ENCODE assay signal across 13 cellular contexts in the genomic region with DNA sequence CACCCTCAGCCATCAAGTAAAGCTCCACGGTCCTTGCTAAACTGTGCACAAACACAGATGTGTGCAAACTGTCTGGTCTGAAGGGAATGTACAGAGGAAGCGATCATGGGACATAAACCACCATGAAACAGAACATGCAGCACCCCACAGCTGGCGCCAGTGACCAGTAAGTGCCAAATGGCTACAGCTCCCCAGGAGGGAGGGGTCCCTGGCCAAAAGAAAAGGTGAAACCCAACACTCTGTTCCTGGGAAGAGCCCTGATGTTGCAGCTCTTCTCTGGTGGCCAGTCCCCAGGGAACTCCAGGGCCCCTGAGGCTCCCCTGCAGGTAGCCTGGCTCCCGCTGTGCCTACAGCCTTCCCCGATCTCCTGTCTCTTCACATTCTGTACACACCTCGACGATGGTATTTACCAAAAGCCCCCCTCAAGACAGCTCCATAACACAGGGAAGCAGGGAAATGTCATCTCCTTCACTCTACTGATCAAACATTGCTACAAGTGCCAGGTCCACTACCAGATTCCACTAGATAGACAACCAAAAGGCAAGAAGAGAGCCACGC. TPM values are rescaled to one million over a fixed set of nuclear protein-coding genes. Genes with fewer than 3 reads are reported as not detected.
DNase-seq lines count a peak whose midpoint lies in the region; ATAC-seq and TF ChIP-seq lines count a peak whose summit lies in the region.
"Had no signal": no experiment of that assay in that cellular context is flagged by ENCODE, and none has a peak within 500 bp of the region (broad histone marks: within the 10 kb centered on the region; RNA-seq: fewer than 3 reads in every experiment).

No MANE protein-coding gene starts in this region.

- intact Hi-C loops in CD14-positive monocyte (cut with micrococcal nuclease), result no loop called here

- H3K4me1 Mint-ChIP-seq in CD14-positive monocyte (peaks cover 37% of the 10 kb centered on the region), neural crest cell (peaks cover 33% of the 10 kb centered on the region)

- TF ChIP-seq CTCF in CD14-positive monocyte (IDR thresholded peaks at IDR 0.05) (no peak), GM10266 (IDR thresholded peaks at IDR 0.05; ENCODE audit: control insufficient read depth, insufficient read depth, low read depth, missing control alignments) (no peak), coronary artery (IDR thresholded peaks at IDR 0.05) (no peak), neural crest cell (conservative IDR thresholded peaks at IDR 0.05) (no peak)

- H3K36me3 Mint-ChIP-seq in CD14-positive monocyte, result peaks cover 0 to 5% of the 10 kb centered on the region in 2 donors
- H3K36me3 Mint-ChIP-seq in neural crest cell (ENCODE audit: low read depth), result no peaks in the 10 kb centered on the region

- no peaks in the 10 kb centered on the region for H3K27me3 Mint-ChIP-seq in CD14-positive monocyte (ENCODE audit: low read depth in 3 of 3)
- no peaks in the 10 kb centered on the region for H3K27me3 Mint-ChIP-seq in neural crest cell (ENCODE audit: low read depth)
- H3K27me3 Mint-ChIP-seq: dendritic cell treated with granulocyte-macrophage colony-stimulating factor and Interleukin-4, amounts not matched to agents 40 ng/mL and 50 ng/mL, for 4 days had no signal

- H3K4me3 Mint-ChIP-seq in CD14-positive monocyte, result no peak overlapping the region
- H3K4me3 Mint-ChIP-seq in neural crest cell, result peak overlapping the region; percentile 92
- H3K4me3 Mint-ChIP-seq: dendritic cell treated with granulocyte-macrophage colony-stimulating factor and Interleukin-4, amounts not matched to agents 40 ng/mL and 50 ng/mL, for 4 days had no signal

- no peaks in the 10 kb centered on the region for H3K9me3 Mint-ChIP-seq in CD14-positive monocyte
- no peaks in the 10 kb centered on the region for H3K9me3 Mint-ChIP-seq in neural crest cell
- H3K9me3 Mint-ChIP-seq: dendritic cell treated with granulocyte-macrophage colony-stimulating factor and Interleukin-4, amounts not matched to agents 40 ng/mL and 50 ng/mL, for 4 days; GM23338 had no signal

- DNase-seq in CD14-positive monocyte (ENCODE audit: low spot score), result peak; percentile 17
- DNase-seq in GM10266 (ENCODE audit: extremely low spot score), result peak; percentile 7
- peak; percentile 41 for DNase-seq in coronary artery (ENCODE audit: low spot score)
- DNase-seq in neural crest cell (ENCODE audit: low read depth, low spot score), result no peak
- DNase-seq: heart left ventricle, NCI-H748 treated with DMSO at 0.1 percent for 48 hours had no signal

- H3K27ac Mint-ChIP-seq in CD14-positive monocyte (peak overlapping the region in 1 of 7 donors; percentile 33), neural crest cell (ENCODE audit: unreplicated experiment) (no peak overlapping the region)
- H3K27ac Mint-ChIP-seq: dendritic cell treated with granulocyte-macrophage colony-stimulating factor and Interleukin-4, amounts not matched to agents 40 ng/mL and 50 ng/mL, for 4 days; GM23338 had no signal

- H3K27ac ChIP-seq in coronary artery, result no peak overlapping the region
- H3K27ac ChIP-seq: esophagus muscularis mucosa, heart left ventricle had no signal

- H3K4me3 ChIP-seq in coronary artery, result no peak overlapping the region
- H3K4me3 ChIP-seq: esophagus muscularis mucosa, GM23338, heart left ventricle had no signal

- no peak for ATAC-seq in HG02610 (IDR thresholded peaks at IDR 0.05; ENCODE audit: unreplicated experiment)
- ATAC-seq in HG02678 (IDR thresholded peaks at IDR 0.05; ENCODE audit: unreplicated experiment), result no peak
- no peak for ATAC-seq in GM21515 (IDR thresholded peaks at IDR 0.05; ENCODE audit: unreplicated experiment)
- ATAC-seq: heart left ventricle, right cardiac atrium had no signal

RNA-seq across cellular contexts. Expression of gene DGCR6L, which starts 2.9 kb away (rescaled TPM):
- 10 to 100 TPM; 56.3 to 62.8 TPM for polyA plus RNA-seq in CD14-positive monocyte
- total RNA-seq in neural crest cell, result 52.1 and 58.7 TPM in 2 replicates

RNA-seq across cellular contexts. Expression of gene RTN4R, which starts 48.8 kb away (rescaled TPM):
- not detected for polyA plus RNA-seq in CD14-positive monocyte
- 17.9 and 19.0 TPM in 2 replicates for total RNA-seq in neural crest cell
